ENCODE assay signal across 9 cellular contexts in the genomic region with DNA sequence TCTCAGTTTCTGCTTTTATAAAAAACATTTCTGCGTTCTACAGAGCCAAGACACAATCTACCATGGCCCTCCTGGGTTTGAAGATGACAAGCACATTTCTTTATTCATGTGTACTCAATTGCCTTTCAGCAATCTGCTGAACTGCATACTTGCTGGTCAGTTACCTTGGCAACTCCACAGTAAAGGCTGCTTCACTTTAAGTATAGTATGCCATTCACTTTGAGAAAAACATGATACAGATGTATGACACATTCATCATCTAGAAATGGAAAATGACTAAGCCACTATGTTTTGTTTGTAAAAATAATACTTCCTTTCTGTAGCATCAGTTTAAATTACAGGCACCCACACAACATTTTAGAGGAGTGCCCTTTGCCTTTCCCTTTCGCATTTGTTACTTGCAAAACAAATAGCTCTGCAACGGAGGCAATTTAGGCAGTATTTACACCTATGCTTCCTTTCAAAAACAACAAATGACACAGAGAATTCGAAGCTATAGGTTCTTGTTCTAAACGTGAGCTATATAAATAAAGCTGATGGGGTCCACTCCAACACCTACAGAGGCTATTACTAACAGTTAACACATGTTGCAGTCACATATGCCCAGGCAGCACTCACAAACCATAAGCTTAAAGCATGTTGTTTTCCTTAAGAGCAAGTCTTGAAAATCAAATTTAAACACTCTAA. TPM values are rescaled to one million over a fixed set of nuclear protein-coding genes. Genes with fewer than 3 reads are reported as not detected.
DNase-seq lines count a peak whose midpoint lies in the region; ATAC-seq, FAIRE-seq and TF ChIP-seq lines count a peak whose summit lies in the region.
"Had no signal": no experiment of that assay in that cellular context is flagged by ENCODE, and none has a peak within 500 bp of the region (broad histone marks: within the 10 kb centered on the region; RNA-seq: fewer than 3 reads in every experiment).

No MANE protein-coding gene starts in this region.

- DNase-seq in GM06990 (ENCODE audit: extremely low read depth, insufficient read length) = peak; percentile 17
- DNase-seq in SJSA1 (ENCODE audit: low read depth in 1 of 2, low spot score in 2 of 2) = peak in 1 of 2 experiments; percentile 55
- peak; percentile 85 for DNase-seq in kidney tubule cell (ENCODE audit: low spot score)
- no peak for DNase-seq in GM12892 (ENCODE audit: insufficient read length)
- no peak for DNase-seq in midbrain (lab: John Stamatoyannopoulos, UW)
- DNase-seq in NCI-H2171 (lab: John Stamatoyannopoulos, UW) = no peak

- H3K36me3 ChIP-seq in GM06990 (ENCODE audit: control insufficient read depth, insufficient read depth, low read length) = no peaks in the 10 kb centered on the region
- peaks cover 5% of the 10 kb centered on the region; the same call in 1 of the 2 replicates for H3K36me3 ChIP-seq in SJSA1
- H3K36me3 ChIP-seq: thoracic aorta had no signal

- no peaks in the 10 kb centered on the region for H3K9me3 ChIP-seq in SJSA1 (replicated peaks)
- H3K9me3 ChIP-seq: thoracic aorta had no signal

- TF ChIP-seq POLR2A in GM12892 (IDR thresholded peaks at IDR 0.05; ENCODE audit: low read depth, low read length) = no peak

- ATAC-seq in HG02973 (IDR thresholded peaks at IDR 0.05; ENCODE audit: unreplicated experiment) (peak; percentile 65), HG02763 (IDR thresholded peaks at IDR 0.05; ENCODE audit: unreplicated experiment) (no peak)

- H3K27me3 ChIP-seq in GM06990 (replicated peaks; ENCODE audit: control insufficient read depth, insufficient read depth, low read length) (no peaks in the 10 kb centered on the region), SJSA1 (replicated peaks) (no peaks in the 10 kb centered on the region)

- no peak for FAIRE-seq in GM12892 (lab: Jason Lieb, UNC)

- peak overlapping the region; percentile 51 for H3K27ac ChIP-seq in SJSA1
- H3K27ac ChIP-seq: thoracic aorta had no signal

- H3K4me3 ChIP-seq in GM06990 (replicated peaks; ENCODE audit: low read depth, low read length) = no peak overlapping the region
- H3K4me3 ChIP-seq in SJSA1 = no peak overlapping the region
- H3K4me3 ChIP-seq: thoracic aorta had no signal

- H3K4me1 ChIP-seq in SJSA1 (replicated peaks) = peaks cover 14% of the 10 kb centered on the region

- no peak for TF ChIP-seq CTCF in GM06990 (IDR thresholded peaks at IDR 0.05; ENCODE audit: insufficient read depth, low read length, poor library complexity, severe bottlenecking)

RNA-seq across cellular contexts. Expression of gene SGCE, which starts 23.5 kb away (rescaled TPM):
- total RNA-seq in SJSA1 (2014; rRNA removed; shearing (Covaris generic)) = 117 and 123 TPM in 2 replicates
- polyA plus RNA-seq in GM12892 (2012; ENCODE audit: missing spikeins) = 33.2 TPM

Comparison
In these comparisons a context has a peak if more than half of its experiments do, and no peak if none do; other contexts are left out.
1. DNase-seq: peak in GM06990 (single experiment) and kidney tubule cell (single experiment); none in GM12892 (single experiment), midbrain (single experiment) and NCI-H2171 (single experiment).